1 cellular context compared by ENCODE assay signal in genomic region chr7:134480730-134481129, GRCh38.
TF ChIP-seq lines count a peak whose summit lies in the region.

No MANE protein-coding gene starts in this region.

TF ChIP-seq in HCT116, 20 proteins besides CTCF, POLR2A, EP300 and RAD21 (continued from another document):
- peak; percentile 86 for TF ChIP-seq TCF7L2 (IDR thresholded peaks at IDR 0.05; ENCODE audit: borderline replicate concordance, extremely low read depth, insufficient read depth, insufficient read length)
- no peak for TF ChIP-seq EZH2 (IDR thresholded peaks at IDR 0.05)
